Comparison of ENCODE assay signal across 32 cellular contexts in the genomic region with DNA sequence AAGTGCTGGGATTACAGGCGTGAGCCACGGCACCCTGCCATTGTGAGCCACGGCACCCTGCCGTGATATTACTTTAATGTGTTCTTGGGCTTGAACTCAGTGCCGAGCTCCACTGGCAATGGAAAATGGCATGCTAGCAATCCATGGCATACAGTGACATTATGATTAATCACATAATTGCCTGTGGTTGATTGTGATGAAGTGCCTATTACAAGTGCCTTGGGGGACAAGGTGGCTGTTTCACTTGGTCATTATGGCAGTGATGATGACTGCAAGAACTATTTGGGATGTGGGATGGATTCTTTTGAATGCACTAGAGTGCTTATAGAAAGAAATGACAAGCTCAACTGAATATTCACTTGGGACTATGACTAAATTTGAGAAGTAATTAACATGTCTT. TPM values are rescaled to one million over a fixed set of nuclear protein-coding genes. Genes with fewer than 3 reads are reported as not detected.
"Had no signal": no experiment of that assay in that cellular context is flagged by ENCODE, and none has a peak within 500 bp of the region (broad histone marks: within the 10 kb centered on the region; RNA-seq: fewer than 3 reads in every experiment).

No MANE protein-coding gene starts in this region.

- ATAC-seq: activated CD4-positive, CD25-positive, alpha-beta regulatory T cell treated with anti-CD3 and anti-CD28 coated beads, Interleukin-2, amount 50 U/mL, for 24 hours; activated CD8-positive, alpha-beta T cell treated with anti-CD3 and anti-CD28 coated beads for 36 hours; activated naive CD8-positive, alpha-beta T cell treated with anti-CD3 and anti-CD28 coated beads, Interleukin-2, amount 50 U/mL, for 24 hours; activated T-cell treated with anti-CD3 and anti-CD28 coated beads, Interleukin-2, amount 50 U/mL, for 4 hours; activated T-helper 17 cell treated with anti-CD3 and anti-CD28 coated beads, Interleukin-2, amount 50 U/mL, for 72 hours; body of pancreas; effector memory CD8-positive, alpha-beta T cell; foreskin keratinocyte; gastrocnemius medialis; heart left ventricle; T-helper 17 cell had no signal

- H3K9me3 Mint-ChIP-seq: activated CD8-positive, alpha-beta T cell treated with anti-CD3 and anti-CD28 coated beads for 36 hours; activated naive CD4-positive, alpha-beta T cell treated with anti-CD3 and anti-CD28 coated beads for 36 hours; activated naive CD4-positive, alpha-beta T cell treated with anti-CD3 and anti-CD28 coated beads, Interleukin-2, amount 50 U/mL, for 24 hours; activated naive CD8-positive, alpha-beta T cell treated with anti-CD3 and anti-CD28 coated beads for 36 hours; activated naive CD8-positive, alpha-beta T cell treated with anti-CD3 and anti-CD28 coated beads, Interleukin-2, amount 50 U/mL, for 24 hours; activated T-cell treated with anti-CD3 and anti-CD28 coated beads, Interleukin-2, amount 50 U/mL, for 4 hours; activated T-helper 17 cell treated with anti-CD3 and anti-CD28 coated beads, Interleukin-2, amount 50 U/mL, for 72 hours; effector memory CD8-positive, alpha-beta T cell; T-helper 2 cell treated with Interferon-gamma antibody and Interleukin-4, amounts not matched to agents 5 μg/mL and 100 μg/mL, for 36 hours had no signal

- H3K27me3 ChIP-seq: body of pancreas had no signal

- H3K27ac ChIP-seq: adrenal gland, body of pancreas, esophagus muscularis mucosa, foreskin keratinocyte, gastrocnemius medialis, heart left ventricle, WERI-Rb-1 had no signal

- DNase-seq: activated B cell treated with CpG ODN at 0.5 μM for 24 hours; activated CD4-positive, alpha-beta T cell treated with anti-CD3 and anti-CD28 coated beads for 48 hours; activated CD4-positive, alpha-beta T cell treated with anti-CD3 and anti-CD28 coated beads, Interleukin-2, amount 50 U/mL, for 1 hour; activated CD4-positive, alpha-beta T cell treated with anti-CD3 and anti-CD28 coated beads, Interleukin-2, amount 50 U/mL, for 48 hours; activated CD8-positive, alpha-beta T cell treated with anti-CD3 and anti-CD28 coated beads for 36 hours; activated effector memory CD4-positive, alpha-beta T cell treated with anti-CD3 and anti-CD28 coated beads, Interleukin-2, amount 50 U/mL, for 16 hours; activated naive CD4-positive, alpha-beta T cell treated with anti-CD3 and anti-CD28 coated beads for 36 hours; activated naive CD8-positive, alpha-beta T cell treated with anti-CD3 and anti-CD28 coated beads for 36 hours; activated naive CD8-positive, alpha-beta T cell treated with anti-CD3 and anti-CD28 coated beads, Interleukin-2, amount 50 U/mL, for 24 hours; activated T-cell treated with anti-CD3 and anti-CD28 coated beads, Interleukin-2, amount 50 U/mL, for 4 hours; amygdala; aorta; body of pancreas; cortex of kidney; dermis blood vessel endothelial cell; effector CD4-positive, alpha-beta T cell; effector memory CD8-positive, alpha-beta T cell; erythroblast; foreskin keratinocyte; gastrocnemius medialis; glutamatergic neuron; heart left ventricle; T-helper 17 cell; T1000; WERI-Rb-1 had no signal

- H3K36me3 ChIP-seq: adrenal gland, esophagus muscularis mucosa, gastrocnemius medialis, heart left ventricle, WERI-Rb-1 had no signal

- H3K27ac Mint-ChIP-seq: activated B cell treated with CpG ODN at 0.5 μM for 24 hours; activated CD8-positive, alpha-beta T cell treated with anti-CD3 and anti-CD28 coated beads for 36 hours; activated naive CD4-positive, alpha-beta T cell treated with anti-CD3 and anti-CD28 coated beads for 36 hours; activated naive CD4-positive, alpha-beta T cell treated with anti-CD3 and anti-CD28 coated beads, Interleukin-2, amount 50 U/mL, for 24 hours; activated naive CD8-positive, alpha-beta T cell treated with anti-CD3 and anti-CD28 coated beads for 36 hours; activated naive CD8-positive, alpha-beta T cell treated with anti-CD3 and anti-CD28 coated beads, Interleukin-2, amount 50 U/mL, for 24 hours; activated T-helper 17 cell treated with anti-CD3 and anti-CD28 coated beads, Interleukin-2, amount 50 U/mL, for 72 hours; effector memory CD8-positive, alpha-beta T cell; T-helper 17 cell; T-helper 2 cell treated with Interferon-gamma antibody and Interleukin-4, amounts not matched to agents 5 μg/mL and 100 μg/mL, for 36 hours had no signal

- H3K4me3 ChIP-seq: adrenal gland, body of pancreas, esophagus muscularis mucosa, gastrocnemius medialis, heart left ventricle had no signal

- H3K4me3 Mint-ChIP-seq: activated B cell treated with CpG ODN at 0.5 μM for 24 hours; activated CD8-positive, alpha-beta T cell treated with anti-CD3 and anti-CD28 coated beads for 36 hours; activated naive CD4-positive, alpha-beta T cell treated with anti-CD3 and anti-CD28 coated beads for 36 hours; activated naive CD4-positive, alpha-beta T cell treated with anti-CD3 and anti-CD28 coated beads, Interleukin-2, amount 50 U/mL, for 24 hours; activated naive CD8-positive, alpha-beta T cell treated with anti-CD3 and anti-CD28 coated beads for 36 hours; activated naive CD8-positive, alpha-beta T cell treated with anti-CD3 and anti-CD28 coated beads, Interleukin-2, amount 50 U/mL, for 24 hours; activated T-cell treated with anti-CD3 and anti-CD28 coated beads, Interleukin-2, amount 50 U/mL, for 4 hours; activated T-helper 17 cell treated with anti-CD3 and anti-CD28 coated beads, Interleukin-2, amount 50 U/mL, for 72 hours; effector memory CD8-positive, alpha-beta T cell; T-helper 17 cell; T-helper 2 cell treated with Interferon-gamma antibody and Interleukin-4, amounts not matched to agents 5 μg/mL and 100 μg/mL, for 36 hours had no signal

- H3K4me1 ChIP-seq: adrenal gland, body of pancreas, esophagus muscularis mucosa, foreskin keratinocyte, gastrocnemius medialis, heart left ventricle had no signal

- H3K9me3 ChIP-seq: adrenal gland, body of pancreas, esophagus muscularis mucosa, gastrocnemius medialis, heart left ventricle had no signal

- H3K36me3 Mint-ChIP-seq: activated naive CD4-positive, alpha-beta T cell treated with anti-CD3 and anti-CD28 coated beads, Interleukin-2, amount 50 U/mL, for 24 hours; activated naive CD8-positive, alpha-beta T cell treated with anti-CD3 and anti-CD28 coated beads for 36 hours had no signal

- H3K4me1 Mint-ChIP-seq: activated B cell treated with CpG ODN at 0.5 μM for 24 hours; activated naive CD4-positive, alpha-beta T cell treated with anti-CD3 and anti-CD28 coated beads, Interleukin-2, amount 50 U/mL, for 24 hours; activated naive CD8-positive, alpha-beta T cell treated with anti-CD3 and anti-CD28 coated beads for 36 hours; activated naive CD8-positive, alpha-beta T cell treated with anti-CD3 and anti-CD28 coated beads, Interleukin-2, amount 50 U/mL, for 24 hours; activated T-helper 17 cell treated with anti-CD3 and anti-CD28 coated beads, Interleukin-2, amount 50 U/mL, for 72 hours; T-helper 17 cell had no signal

RNA-seq across cellular contexts. Expression of gene HPCAL4, which starts 22.3 kb away (rescaled TPM):
- total RNA-seq: activated B cell treated with CpG ODN at 0.5 μM for 24 hours, aorta, chondrocyte, foreskin keratinocyte had no signal

RNA-seq across cellular contexts. Expression of gene NT5C1A, which starts 41.6 kb away (rescaled TPM):
- total RNA-seq: activated B cell treated with CpG ODN at 0.5 μM for 24 hours; activated naive CD4-positive, alpha-beta T cell treated with anti-CD3 and anti-CD28 coated beads for 36 hours; activated T-cell treated with anti-CD3 and anti-CD28 coated beads, Interleukin-2, amount 50 U/mL, for 4 hours; activated T-helper 17 cell treated with anti-CD3 and anti-CD28 coated beads, Interleukin-2, amount 50 U/mL, for 72 hours; dermis blood vessel endothelial cell; foreskin keratinocyte had no signal

RNA-seq across cellular contexts. Expression of gene OXCT2, which starts 57.6 kb away (rescaled TPM):
- total RNA-seq: chondrocyte had no signal
